28 cellular contexts compared by ENCODE assay signal in genomic region chr5:35826056-35826455, GRCh38. TPM values are rescaled to one million over a fixed set of nuclear protein-coding genes. Genes with fewer than 3 reads are reported as not detected.
A peak's percentile ranks its signal among the peaks of the same experiment; 100 is the strongest.
DNase-seq lines count a peak whose midpoint lies in the region; ATAC-seq and TF ChIP-seq lines count a peak whose summit lies in the region.
"Had no signal": no experiment of that assay in that cellular context is flagged by ENCODE, and none has a peak within 500 bp of the region (broad histone marks: within the 10 kb centered on the region; RNA-seq: fewer than 3 reads in every experiment).

No MANE protein-coding gene starts in this region.

- no peak overlapping the region for H3K4me3 ChIP-seq in CD8-positive, alpha-beta memory T cell (ENCODE audit: low read length)
- H3K4me3 ChIP-seq in transverse colon = no peak overlapping the region
- H3K4me3 ChIP-seq in tibial nerve = no peak overlapping the region
- H3K4me3 ChIP-seq: ovary, SK-N-MC, thoracic aorta, vagina had no signal

- no peak for DNase-seq in activated T-cell treated with anti-CD3 and anti-CD28 coated beads, Interleukin-2, amount 50 U/mL, for 24 hours
- DNase-seq in activated T-cell treated with anti-CD3 and anti-CD28 coated beads, Interleukin-2, amount 50 U/mL, for 48 hours = no peak
- no peak for DNase-seq in CD8-positive, alpha-beta memory T cell
- no peak for DNase-seq in activated T-helper 2 cell treated with anti-CD3 and anti-CD28 coated beads, Interferon-gamma antibody, Interleukin-2, Interleukin-4, amounts not matched to agents 10 μg/mL and 5 μg/mL and 100 μg/mL, durations not matched to agents 14 hours and 24 hours and 36 hours (ENCODE audit: low spot score)
- no peak for DNase-seq in naive thymus-derived CD8-positive, alpha-beta T cell
- DNase-seq in transverse colon (no peak), T-helper 9 cell (no peak), tibial nerve (ENCODE audit: low spot score in 2 of 2) (no peak)
- DNase-seq: activated CD4-positive, CD25-positive, alpha-beta regulatory T cell treated with anti-CD3 and anti-CD28 coated beads, Interleukin-2, amount 50 U/mL, for 72 hours; activated gamma-delta T cell; anterior cingulate cortex; DMS153; effector CD8-positive, alpha-beta T cell; hippocampal formation; immature natural killer cell; mammary epithelial cell; NCI-H1436; NCI-H2081; NCI-H2227 treated with DMSO at 0.1 percent for 48 hours; NCI-H526; ovary; stimulated activated naive CD4-positive, alpha-beta T cell had no signal

- peak overlapping the region; percentile 57 for H3K4me3 Mint-ChIP-seq in activated T-cell treated with anti-CD3 and anti-CD28 coated beads, Interleukin-2, amount 50 U/mL, for 24 hours
- peak overlapping the region in 6 of 7 donors; percentile 10 to 74 (median 59) for H3K4me3 Mint-ChIP-seq in CD8-positive, alpha-beta memory T cell
- H3K4me3 Mint-ChIP-seq in activated T-helper 2 cell treated with anti-CD3 and anti-CD28 coated beads, Interferon-gamma antibody, Interleukin-2, Interleukin-4, amounts not matched to agents 10 μg/mL and 5 μg/mL and 100 μg/mL, durations not matched to agents 14 hours and 24 hours and 36 hours (ENCODE audit: low read depth) = no peak overlapping the region
- H3K4me3 Mint-ChIP-seq in naive thymus-derived CD8-positive, alpha-beta T cell = peak overlapping the region in 8 of 10 donors; percentile 18 to 79 (median 72)
- H3K4me3 Mint-ChIP-seq: IgD-negative memory B cell, immature natural killer cell had no signal

- H3K36me3 Mint-ChIP-seq in activated T-cell treated with anti-CD3 and anti-CD28 coated beads, Interleukin-2, amount 50 U/mL, for 24 hours (ENCODE audit: low read depth) = peaks cover 21% of the 10 kb centered on the region
- H3K36me3 Mint-ChIP-seq in CD8-positive, alpha-beta memory T cell = peaks cover 0 to 8% (median 2%) of the 10 kb centered on the region in 3 donors
- peaks cover 4% of the 10 kb centered on the region for H3K36me3 Mint-ChIP-seq in activated T-helper 2 cell treated with anti-CD3 and anti-CD28 coated beads, Interferon-gamma antibody, Interleukin-2, Interleukin-4, amounts not matched to agents 10 μg/mL and 5 μg/mL and 100 μg/mL, durations not matched to agents 14 hours and 24 hours and 36 hours (ENCODE audit: low read depth)
- peaks cover 0 to 2% (median 0%) of the 10 kb centered on the region in 3 donors for H3K36me3 Mint-ChIP-seq in naive thymus-derived CD8-positive, alpha-beta T cell
- H3K36me3 Mint-ChIP-seq: IgD-negative memory B cell, immature natural killer cell had no signal

- POLR2A ChIA-PET in CD8-positive, alpha-beta memory T cell (lab: Charles Lee) = no interaction called here
- POLR2A ChIA-PET in naive thymus-derived CD8-positive, alpha-beta T cell (lab: Charles Lee) = interaction anchor here (0.7 to 20.4 kb wide), 4 partner anchors 30 to 65 kb away, joined by 3 to 989 read pairs (median 5); partner anchors contain the start of gene IL7R

- in situ Hi-C loops in transverse colon (cut with MboI; ENCODE audit: low pct_ligation_motif_present in 1 of 4, low pct_unique_long_range_greater_than_20kb in 1 of 4, low sequenced_read_pairs in 3 of 4) = no loop called here

- H3K9me3 Mint-ChIP-seq in activated T-cell treated with anti-CD3 and anti-CD28 coated beads, Interleukin-2, amount 50 U/mL, for 24 hours = peaks cover 9% of the 10 kb centered on the region
- H3K9me3 Mint-ChIP-seq in CD8-positive, alpha-beta memory T cell = no peaks in the 10 kb centered on the region
- peaks cover 1% of the 10 kb centered on the region for H3K9me3 Mint-ChIP-seq in activated T-helper 2 cell treated with anti-CD3 and anti-CD28 coated beads, Interferon-gamma antibody, Interleukin-2, Interleukin-4, amounts not matched to agents 10 μg/mL and 5 μg/mL and 100 μg/mL, durations not matched to agents 14 hours and 24 hours and 36 hours
- H3K9me3 Mint-ChIP-seq in naive thymus-derived CD8-positive, alpha-beta T cell = peaks cover 0 to 3% (median 0%) of the 10 kb centered on the region in 9 donors
- H3K9me3 Mint-ChIP-seq: immature natural killer cell had no signal

- no peak for TF ChIP-seq EP300 in transverse colon (IDR thresholded peaks at IDR 0.05; ENCODE audit: low read depth)
- TF ChIP-seq EP300 in tibial nerve (IDR thresholded peaks at IDR 0.05) = no peak

- no peaks in the 10 kb centered on the region for H3K27me3 Mint-ChIP-seq in activated T-cell treated with anti-CD3 and anti-CD28 coated beads, Interleukin-2, amount 50 U/mL, for 24 hours
- no peaks in the 10 kb centered on the region for H3K27me3 Mint-ChIP-seq in CD8-positive, alpha-beta memory T cell
- H3K27me3 Mint-ChIP-seq in activated T-helper 2 cell treated with anti-CD3 and anti-CD28 coated beads, Interferon-gamma antibody, Interleukin-2, Interleukin-4, amounts not matched to agents 10 μg/mL and 5 μg/mL and 100 μg/mL, durations not matched to agents 14 hours and 24 hours and 36 hours (ENCODE audit: low read depth) = no peaks in the 10 kb centered on the region
- no peaks in the 10 kb centered on the region for H3K27me3 Mint-ChIP-seq in naive thymus-derived CD8-positive, alpha-beta T cell

- no peaks in the 10 kb centered on the region for H3K9me3 ChIP-seq in CD8-positive, alpha-beta memory T cell (ENCODE audit: low read length)
- H3K9me3 ChIP-seq in transverse colon (no peaks in the 10 kb centered on the region), tibial nerve (no peaks in the 10 kb centered on the region)
- H3K9me3 ChIP-seq: ovary, thoracic aorta, vagina had no signal

- CTCF ChIA-PET in CD8-positive, alpha-beta memory T cell (lab: Charles Lee) = interaction anchor here (1.2 to 10.3 kb wide), 3 partner anchors 13 to 50 kb away, joined by 4 to 165 read pairs (median 6); partner anchors contain the start of gene IL7R

- no peak overlapping the region for H3K27ac ChIP-seq in CD8-positive, alpha-beta memory T cell (ENCODE audit: low read depth, low read length)
- no peak overlapping the region for H3K27ac ChIP-seq in transverse colon
- no peak overlapping the region for H3K27ac ChIP-seq in tibial nerve
- H3K27ac ChIP-seq: ovary, SK-N-MC, thoracic aorta, vagina had no signal

- peaks cover 95% of the 10 kb centered on the region for H3K4me1 Mint-ChIP-seq in activated T-cell treated with anti-CD3 and anti-CD28 coated beads, Interleukin-2, amount 50 U/mL, for 24 hours (ENCODE audit: low read depth)
- H3K4me1 Mint-ChIP-seq in CD8-positive, alpha-beta memory T cell = peaks cover 0 to 97% (median 90%) of the 10 kb centered on the region in 3 donors
- peaks cover 79% of the 10 kb centered on the region for H3K4me1 Mint-ChIP-seq in activated T-helper 2 cell treated with anti-CD3 and anti-CD28 coated beads, Interferon-gamma antibody, Interleukin-2, Interleukin-4, amounts not matched to agents 10 μg/mL and 5 μg/mL and 100 μg/mL, durations not matched to agents 14 hours and 24 hours and 36 hours (ENCODE audit: low read depth)
- peaks cover 48 to 92% (median 91%) of the 10 kb centered on the region in 4 donors for H3K4me1 Mint-ChIP-seq in naive thymus-derived CD8-positive, alpha-beta T cell
- H3K4me1 Mint-ChIP-seq: IgD-negative memory B cell had no signal

- H3K36me3 ChIP-seq in CD8-positive, alpha-beta memory T cell (ENCODE audit: insufficient read depth, low read length) = no peaks in the 10 kb centered on the region
- no peaks in the 10 kb centered on the region for H3K36me3 ChIP-seq in transverse colon
- H3K36me3 ChIP-seq in tibial nerve = no peaks in the 10 kb centered on the region
- H3K36me3 ChIP-seq: ovary, thoracic aorta, vagina had no signal

- intact Hi-C loops in activated T-helper 2 cell treated with anti-CD3 and anti-CD28 coated beads, Interferon-gamma antibody, Interleukin-2, Interleukin-4, amounts not matched to agents 10 μg/mL and 5 μg/mL and 100 μg/mL, durations not matched to agents 14 hours and 24 hours and 36 hours (cut with micrococcal nuclease) = loop anchor here (1.0 kb wide), 2 partner anchors 10 to 15 kb away; no protein-coding TSS in a partner anchor
- intact Hi-C loops in transverse colon (cut with DNase I; ENCODE audit: low total_unique reads) = no loop called here

- 75 to 86% methylated on average over 2 to 3 of the region's 3 CpGs for WGBS in transverse colon (ENCODE audit: low coverage in 1 of 2), 2 donors
- 90 to 93% methylated on average over 3 of the region's 3 CpGs for WGBS in tibial nerve, 2 donors

- peak overlapping the region; percentile 98 for H3K27ac Mint-ChIP-seq in activated T-cell treated with anti-CD3 and anti-CD28 coated beads, Interleukin-2, amount 50 U/mL, for 24 hours
- peak overlapping the region; percentile 56 to 97 (median 93) for H3K27ac Mint-ChIP-seq in CD8-positive, alpha-beta memory T cell
- H3K27ac Mint-ChIP-seq in activated T-helper 2 cell treated with anti-CD3 and anti-CD28 coated beads, Interferon-gamma antibody, Interleukin-2, Interleukin-4, amounts not matched to agents 10 μg/mL and 5 μg/mL and 100 μg/mL, durations not matched to agents 14 hours and 24 hours and 36 hours = peak overlapping the region; percentile 94
- peak overlapping the region in 9 of 10 donors; percentile 82 to 97 (median 96) for H3K27ac Mint-ChIP-seq in naive thymus-derived CD8-positive, alpha-beta T cell

- peaks cover 76% of the 10 kb centered on the region for H3K4me1 ChIP-seq in CD8-positive, alpha-beta memory T cell (ENCODE audit: insufficient read depth, low read length)
- H3K4me1 ChIP-seq in transverse colon = no peaks in the 10 kb centered on the region
- no peaks in the 10 kb centered on the region for H3K4me1 ChIP-seq in tibial nerve
- H3K4me1 ChIP-seq: vagina had no signal

- TF ChIP-seq POLR2A in transverse colon (IDR thresholded peaks at IDR 0.05) (no peak), tibial nerve (IDR thresholded peaks at IDR 0.05) (no peak)

- TF ChIP-seq CTCF in transverse colon (IDR thresholded peaks at IDR 0.05) = no peak
- TF ChIP-seq CTCF in tibial nerve (IDR thresholded peaks at IDR 0.05) = no peak

- no peak for ATAC-seq in naive thymus-derived CD8-positive, alpha-beta T cell

- no peaks in the 10 kb centered on the region for H3K27me3 ChIP-seq in CD8-positive, alpha-beta memory T cell (ENCODE audit: insufficient read depth, low read length, poor library complexity, severe bottlenecking)
- H3K27me3 ChIP-seq in transverse colon (no peaks in the 10 kb centered on the region), tibial nerve (no peaks in the 10 kb centered on the region)
- H3K27me3 ChIP-seq: ovary, vagina had no signal

RNA-seq across cellular contexts. Expression of gene IL7R, which starts 30.6 kb away (rescaled TPM):
- 100 to 1,000 TPM; 272 to 289 TPM for total RNA-seq in CD8-positive, alpha-beta memory T cell
- polyA plus RNA-seq in CD8-positive, alpha-beta memory T cell = 761 TPM
- total RNA-seq in activated T-helper 2 cell treated with anti-CD3 and anti-CD28 coated beads, Interferon-gamma antibody, Interleukin-2, Interleukin-4, amounts not matched to agents 10 μg/mL and 5 μg/mL and 100 μg/mL, durations not matched to agents 14 hours and 24 hours and 36 hours = 60.9 and 66.9 TPM in 2 replicates
- total RNA-seq in naive thymus-derived CD8-positive, alpha-beta T cell = 1,000 to 10,000 TPM; 1,319 to 1,437 TPM
- polyA plus RNA-seq in naive thymus-derived CD8-positive, alpha-beta T cell = 100 to 1,000 TPM; 569 to 668 (median 661) TPM
- total RNA-seq in transverse colon (10 to 100 TPM in 2 of 4 donors, 1 to 10 TPM in 2; 3.2 to 54.8 (median 17.9) TPM), tibial nerve (1 to 10 TPM; 2.8 to 6.3 (median 5.7) TPM)
- total RNA-seq: HT-29 had no signal
- polyA plus RNA-seq: neural cell had no signal

Comparison
In these comparisons a context has a peak if more than half of its experiments do, and no peak if none do; other contexts are left out.
1. RNA of gene IL7R, which starts 30.6 kb away (total RNA-seq): 1,319 to 1,437 TPM in naive thymus-derived CD8-positive, alpha-beta T cell; 272 to 289 TPM in CD8-positive, alpha-beta memory T cell, 60.9 to 66.9 TPM in activated T-helper 2 cell treated with anti-CD3 and anti-CD28 coated beads, Interferon-gamma antibody, Interleukin-2, Interleukin-4, amounts not matched to agents 10 μg/mL and 5 μg/mL and 100 μg/mL, durations not matched to agents 14 hours and 24 hours and 36 hours, 3.2 to 54.8 TPM in transverse colon and 2.8 to 6.3 TPM in tibial nerve; every median in the first group is over 4 times any median in the second.
2. Peak in every context shown above with its lines, with median percentiles within 50 percentile points of each other: H3K27ac Mint-ChIP-seq.